Comparison of ENCODE assay signal across 9 cellular contexts in the genomic region with DNA sequence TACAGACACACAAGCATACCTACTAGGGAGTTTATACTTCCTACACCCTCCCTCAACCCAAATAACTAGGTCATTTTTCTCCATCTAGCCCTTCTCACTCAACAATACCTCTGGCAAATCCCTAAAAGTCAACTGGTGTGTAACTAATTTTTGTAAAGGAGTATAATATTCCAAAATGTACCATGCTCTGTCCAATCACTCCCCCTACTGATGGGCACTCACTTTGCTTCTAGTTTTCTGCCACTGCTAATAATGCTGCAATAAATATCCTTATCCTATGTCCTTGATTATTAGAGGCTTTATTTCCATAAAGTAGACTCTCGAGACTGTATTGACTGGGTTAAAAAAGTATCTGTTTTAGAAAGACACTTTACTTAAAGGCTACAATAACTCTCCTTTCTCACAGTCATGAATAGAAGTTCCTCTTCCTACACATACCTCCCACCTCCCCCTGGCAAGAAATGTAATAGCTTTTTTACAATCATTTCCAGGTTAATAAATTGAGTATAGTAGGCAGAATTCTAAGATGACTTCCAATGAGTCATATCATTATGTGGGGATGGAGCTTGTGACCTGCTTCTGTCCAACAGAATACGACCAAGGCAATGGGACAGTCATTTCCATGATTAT. TPM values are rescaled to one million over a fixed set of nuclear protein-coding genes. Genes with fewer than 3 reads are reported as not detected.
DNase-seq lines count a peak whose midpoint lies in the region; FAIRE-seq and TF ChIP-seq lines count a peak whose summit lies in the region.
"Had no signal": no experiment of that assay in that cellular context is flagged by ENCODE, and none has a peak within 500 bp of the region (broad histone marks: within the 10 kb centered on the region; RNA-seq: fewer than 3 reads in every experiment).

No MANE protein-coding gene starts in this region.

- peaks cover 22% of the 10 kb centered on the region for H3K4me1 ChIP-seq in suprapubic skin

- no peaks in the 10 kb centered on the region for H3K9me3 ChIP-seq in suprapubic skin

- FAIRE-seq in endometrium (lab: Jason Lieb, UNC) = peak; percentile 55

- no peaks in the 10 kb centered on the region for H3K27me3 ChIP-seq in suprapubic skin

- WGBS in suprapubic skin = 87% methylated on average over 2 of the region's 2 CpGs

- H3K4me3 ChIP-seq in suprapubic skin = no peak overlapping the region

- TF ChIP-seq POLR2A in suprapubic skin (IDR thresholded peaks at IDR 0.05) = no peak

- no peak overlapping the region for H3K27ac ChIP-seq in suprapubic skin
- H3K27ac ChIP-seq: parathyroid adenoma had no signal

- peak; percentile 16 for DNase-seq in NCI-H2029 treated with DMSO at 0.1 percent for 48 hours (lab: John Stamatoyannopoulos, UW)
- no peak for DNase-seq in NCI-H2029 (lab: John Stamatoyannopoulos, UW)
- DNase-seq in NCI-H2171 treated with DMSO at 0.1 percent for 48 hours (lab: John Stamatoyannopoulos, UW) = peak; percentile 52
- DNase-seq in renal cortical epithelial cell (ENCODE audit: low read depth) = peak; percentile 25
- DNase-seq in NCI-H187 treated with DMSO at 0.1 percent for 48 hours (lab: John Stamatoyannopoulos, UW) = no peak
- DNase-seq in suprapubic skin (ENCODE audit: low spot score in 2 of 2) = no peak
- no peak for DNase-seq in SKM-1 (lab: John Stamatoyannopoulos, UW; ENCODE audit: unreplicated experiment)

- no peaks in the 10 kb centered on the region for H3K36me3 ChIP-seq in suprapubic skin

- TF ChIP-seq CTCF in suprapubic skin (IDR thresholded peaks at IDR 0.05) = no peak

- no peak for TF ChIP-seq EP300 in suprapubic skin (IDR thresholded peaks at IDR 0.05)

RNA-seq across cellular contexts. Expression of gene SHQ1, which starts 30.0 kb away (rescaled TPM):
- total RNA-seq in renal cortical epithelial cell = 22.2 and 25.0 TPM in 2 replicates
- total RNA-seq in suprapubic skin = 10 to 100 TPM in 3 of 4 donors, 1 to 10 TPM in 1; 8.7 to 26.1 (median 13.5) TPM

Comparison
In these comparisons a context has a peak if more than half of its experiments do, and no peak if none do; other contexts are left out.
1. DNase-seq: peak in NCI-H2029 treated with DMSO at 0.1 percent for 48 hours (single experiment), NCI-H2171 treated with DMSO at 0.1 percent for 48 hours (single experiment) and renal cortical epithelial cell (single experiment); none in NCI-H2029 (single experiment), NCI-H187 treated with DMSO at 0.1 percent for 48 hours (single experiment), suprapubic skin (0 of 2) and SKM-1 (single experiment).